In genomic region chr1:78587213-78587612, GRCh38 we compare ENCODE assay signal across 15 cellular contexts. TPM values are rescaled to one million over a fixed set of nuclear protein-coding genes. Genes with fewer than 3 reads are reported as not detected.
DNase-seq lines count a peak whose midpoint lies in the region; ATAC-seq, FAIRE-seq and TF ChIP-seq lines count a peak whose summit lies in the region.
"Had no signal": no experiment of that assay in that cellular context is flagged by ENCODE, and none has a peak within 500 bp of the region (broad histone marks: within the 10 kb centered on the region; RNA-seq: fewer than 3 reads in every experiment).

No MANE protein-coding gene starts in this region.

- H3K27ac ChIP-seq in IMR-90 (ENCODE audit: insufficient read depth, low read length) (no peak overlapping the region), trophoblast cell (ENCODE audit: low read depth, low read length) (no peak overlapping the region)
- H3K27ac ChIP-seq in naive thymus-derived CD4-positive, alpha-beta T cell (ENCODE audit: low read depth, low read length) = no peak overlapping the region
- H3K27ac ChIP-seq: A549 had no signal

- no peak for TF ChIP-seq POLR2A in IMR-90 (IDR thresholded peaks at IDR 0.05; ENCODE audit: low read depth, low read length)

- intact Hi-C loops in IMR-90 (cut with micrococcal nuclease) = no loop called here
- intact Hi-C loops in naive thymus-derived CD4-positive, alpha-beta T cell (cut with micrococcal nuclease) = no loop called here

- H4K91ac ChIP-seq in IMR-90 (ENCODE audit: insufficient read depth, low read depth, low read length) (no peak overlapping the region), trophoblast cell (ENCODE audit: low read depth, low read length) (no peak overlapping the region)

- H2BK120ac ChIP-seq in IMR-90 (ENCODE audit: low read depth, low read length) = no peak overlapping the region
- no peak overlapping the region for H2BK120ac ChIP-seq in trophoblast cell (ENCODE audit: insufficient read depth, low read length, poor library complexity)

- no peak overlapping the region for H2AFZ ChIP-seq in IMR-90 (replicated peaks; ENCODE audit: low read length, poor library complexity)
- H2AFZ ChIP-seq in trophoblast cell (ENCODE audit: insufficient read depth, low read length, poor library complexity) = no peak overlapping the region

- DNase-seq in EL (peak; percentile 13), IMR-90 (no peak), bronchial epithelial cell (ENCODE audit: low read depth) (peak; percentile 73), trophoblast cell (peak; percentile 10 to 67), dedifferentiated amniotic fluid mesenchymal stem cell (ENCODE audit: extremely low spot score) (no peak), OCI-M1 (lab: John Stamatoyannopoulos, UW) (no peak)
- DNase-seq in naive thymus-derived CD4-positive, alpha-beta T cell = no peak
- DNase-seq: H7, KG1 had no signal

- no peak overlapping the region for H2AK5ac ChIP-seq in IMR-90 (ENCODE audit: low read depth, low read length)
- no peak overlapping the region for H2AK5ac ChIP-seq in trophoblast cell (ENCODE audit: low read length)

- H4K8ac ChIP-seq in IMR-90 (ENCODE audit: low read depth in 2 of 2, low read length in 2 of 2) (no peak overlapping the region), trophoblast cell (ENCODE audit: low read depth, low read length) (no peak overlapping the region)

- POLR2A ChIA-PET in IMR-90 (lab: Charles Lee; ENCODE audit: unreplicated experiment) = no interaction called here
- POLR2A ChIA-PET in naive thymus-derived CD4-positive, alpha-beta T cell (lab: Charles Lee) = no interaction called here

- no peak overlapping the region for H4K12ac ChIP-seq in trophoblast cell (ENCODE audit: low read depth, low read length)

- H3K79me1 ChIP-seq in IMR-90 (ENCODE audit: low read depth in 1 of 2, low read length in 2 of 2) = no peaks in the 10 kb centered on the region
- H3K79me1 ChIP-seq in trophoblast cell (ENCODE audit: low read length) = no peaks in the 10 kb centered on the region

- ATAC-seq in IMR-90 (ENCODE audit: low read depth) (peak; percentile 40; the same call in 1 of the 2 replicates), GM21529 (IDR thresholded peaks at IDR 0.05; ENCODE audit: unreplicated experiment) (no peak)
- no peak for ATAC-seq in naive thymus-derived CD4-positive, alpha-beta T cell
- ATAC-seq: A549 had no signal

- no peak overlapping the region for H3K14ac ChIP-seq in IMR-90 (replicated peaks; ENCODE audit: low read depth, low read length)
- H3K14ac ChIP-seq in trophoblast cell (ENCODE audit: low read length) = no peak overlapping the region

- CTCF ChIA-PET in IMR-90 (lab: Yijun Ruan, JAX) = interaction anchor here (0.8 kb wide), 1 partner anchor 12 kb away, joined by 3 read pairs; no protein-coding TSS in a partner anchor
- CTCF ChIA-PET in naive thymus-derived CD4-positive, alpha-beta T cell (lab: Charles Lee) = no interaction called here

- H3K36me3 ChIP-seq in IMR-90 (ENCODE audit: control insufficient read depth, insufficient read depth, low read length) = no peaks in the 10 kb centered on the region
- no peaks in the 10 kb centered on the region for H3K36me3 ChIP-seq in bronchial epithelial cell (ENCODE audit: control insufficient read depth, insufficient read depth, low read length)
- H3K36me3 ChIP-seq in trophoblast cell (ENCODE audit: control insufficient read depth in 1 of 2, insufficient read depth in 2 of 2, low read length in 2 of 2) = no peaks in the 10 kb centered on the region
- H3K36me3 ChIP-seq in naive thymus-derived CD4-positive, alpha-beta T cell (ENCODE audit: control insufficient read depth in 2 of 3, insufficient read depth in 3 of 3, low read length in 3 of 3) = no peaks in the 10 kb centered on the region

- no peaks in the 10 kb centered on the region for H3K79me2 ChIP-seq in trophoblast cell (ENCODE audit: control insufficient read depth, insufficient read depth, low read length, poor library complexity)

- H3K18ac ChIP-seq in IMR-90 (ENCODE audit: low read depth, low read length) (no peak overlapping the region), trophoblast cell (ENCODE audit: low read length) (no peak overlapping the region)

- no peak overlapping the region for H2BK20ac ChIP-seq in IMR-90 (ENCODE audit: low read depth, low read length)

- H3K9ac ChIP-seq in IMR-90 (ENCODE audit: low read depth, low read length) (no peak overlapping the region), trophoblast cell (ENCODE audit: low read length) (no peak overlapping the region)

- H2AK9ac ChIP-seq in IMR-90 (replicated peaks; ENCODE audit: low read depth, low read length, poor library complexity) = no peak overlapping the region

- H3K27me3 ChIP-seq in IMR-90 (ENCODE audit: control insufficient read depth, insufficient read depth, low read length) (no peaks in the 10 kb centered on the region), bronchial epithelial cell (ENCODE audit: control insufficient read depth, insufficient read depth, low read length) (no peaks in the 10 kb centered on the region), trophoblast cell (ENCODE audit: insufficient read depth, low read length) (no peaks in the 10 kb centered on the region)
- no peaks in the 10 kb centered on the region for H3K27me3 ChIP-seq in naive thymus-derived CD4-positive, alpha-beta T cell (ENCODE audit: control insufficient read depth in 2 of 2, insufficient read depth in 2 of 2, low read length in 2 of 2)

- H2BK15ac ChIP-seq in IMR-90 (ENCODE audit: low read depth, low read length) = no peak overlapping the region

- H3K9me1 ChIP-seq in IMR-90 (ENCODE audit: insufficient read depth, low read length) = no peaks in the 10 kb centered on the region; the same call in 1 of the 2 replicates

- no peaks in the 10 kb centered on the region for H4K20me1 ChIP-seq in IMR-90 (ENCODE audit: insufficient read depth, low read length)

- H2BK5ac ChIP-seq in IMR-90 (ENCODE audit: low read depth, low read length, poor library complexity, severe bottlenecking) (no peak overlapping the region), trophoblast cell (ENCODE audit: low read depth, low read length, poor library complexity) (no peak overlapping the region)

- TF ChIP-seq RAD21 in IMR-90 (IDR thresholded peaks at IDR 0.05; ENCODE audit: low read length) = no peak

- no peaks in the 10 kb centered on the region for H3K9me3 Mint-ChIP-seq in naive thymus-derived CD4-positive, alpha-beta T cell
- H3K9me3 Mint-ChIP-seq: IgD-negative memory B cell had no signal

- no peak overlapping the region for H2BK12ac ChIP-seq in trophoblast cell (ENCODE audit: low read length)

- H4K5ac ChIP-seq in IMR-90 (ENCODE audit: low read depth, low read length) = no peak overlapping the region

- in situ Hi-C loops in IMR-90 (cut with MboI; ENCODE audit: low sequenced_read_pairs) = no loop called here

- WGBS in IMR-90 (ENCODE audit: extremely low coverage in 2 of 2, insufficient read length in 1 of 2), 2 experiments = no CpG with 5 or more reads among the region's 1 CpG
- no CpG with 5 or more reads among the region's 1 CpG for WGBS in trophoblast cell (ENCODE audit: extremely low coverage, insufficient coverage, insufficient read length)

- no peaks in the 10 kb centered on the region for H3K4me1 Mint-ChIP-seq in naive thymus-derived CD4-positive, alpha-beta T cell
- H3K4me1 Mint-ChIP-seq: CD14-positive monocyte, IgD-negative memory B cell had no signal

- no peak for FAIRE-seq in bronchial epithelial cell (lab: Jason Lieb, UNC)
- FAIRE-seq: A549, G401.6, GM12891 had no signal

- no peaks in the 10 kb centered on the region for H3K36me3 Mint-ChIP-seq in naive thymus-derived CD4-positive, alpha-beta T cell
- H3K36me3 Mint-ChIP-seq: CD14-positive monocyte, IgD-negative memory B cell had no signal

- TF ChIP-seq CTCF in IMR-90 (conservative IDR thresholded peaks at IDR 0.05; ENCODE audit: low read depth, low read length) = no peak
- TF ChIP-seq CTCF in bronchial epithelial cell (IDR thresholded peaks at IDR 0.05; ENCODE audit: insufficient read depth, low read length, severe bottlenecking) = no peak

- H3K9me3 ChIP-seq in IMR-90 (ENCODE audit: control insufficient read depth, insufficient read depth, low read length) (no peaks in the 10 kb centered on the region), trophoblast cell (ENCODE audit: insufficient read depth, low read depth, low read length) (no peaks in the 10 kb centered on the region)
- no peaks in the 10 kb centered on the region for H3K9me3 ChIP-seq in naive thymus-derived CD4-positive, alpha-beta T cell (ENCODE audit: control insufficient read depth in 2 of 3, low read length in 3 of 3)
- H3K9me3 ChIP-seq: A549 had no signal

- H3K4me1 ChIP-seq in IMR-90 (ENCODE audit: control insufficient read depth, insufficient read depth, low read length) (peaks cover 3% of the 10 kb centered on the region; the same call in 1 of the 2 replicates), trophoblast cell (ENCODE audit: control insufficient read depth in 1 of 2, insufficient read depth in 2 of 2, low read length in 2 of 2) (no peaks in the 10 kb centered on the region)
- no peaks in the 10 kb centered on the region for H3K4me1 ChIP-seq in naive thymus-derived CD4-positive, alpha-beta T cell (ENCODE audit: control insufficient read depth in 2 of 2, insufficient read depth in 2 of 2, low read length in 2 of 2)
- H3K4me1 ChIP-seq: A549 had no signal

- H3K27ac Mint-ChIP-seq in naive thymus-derived CD4-positive, alpha-beta T cell = no peak overlapping the region
- H3K27ac Mint-ChIP-seq: CD14-positive monocyte, IgD-negative memory B cell had no signal

- peaks cover 6 to 10% (median 7%) of the 10 kb centered on the region in 5 donors for H3K27me3 Mint-ChIP-seq in naive thymus-derived CD4-positive, alpha-beta T cell
- H3K27me3 Mint-ChIP-seq: IgD-negative memory B cell had no signal

- dilution Hi-C loops in IMR-90 (cut with HindIII; ENCODE audit: low sequenced_read_pairs, unreplicated experiment) = no loop called here

- no peak overlapping the region for H3K4me3 Mint-ChIP-seq in naive thymus-derived CD4-positive, alpha-beta T cell
- H3K4me3 Mint-ChIP-seq: CD14-positive monocyte, IgD-negative memory B cell had no signal

- no peak overlapping the region for H3K4ac ChIP-seq in IMR-90 (ENCODE audit: low read depth, low read length)
- no peak overlapping the region for H3K4ac ChIP-seq in trophoblast cell (ENCODE audit: low read depth, low read length)

- BruUV-seq in IMR-90 (replicated peaks; lab: Mats Ljungman, UMichigan) = no TSS peak

- H3K23ac ChIP-seq in IMR-90 (ENCODE audit: low read depth, low read length) (no peak overlapping the region), trophoblast cell (ENCODE audit: low read length) (no peak overlapping the region)

- H3K4me2 ChIP-seq in IMR-90 (ENCODE audit: low read depth, low read length) (no peak overlapping the region), trophoblast cell (ENCODE audit: low read length) (no peak overlapping the region)
- H3K4me2 ChIP-seq: A549 had no signal

- H3K4me3 ChIP-seq in IMR-90 (ENCODE audit: insufficient read depth, low read depth, low read length) = no peak overlapping the region
- H3K4me3 ChIP-seq in bronchial epithelial cell (ENCODE audit: low read depth, low read length) = no peak overlapping the region
- H3K4me3 ChIP-seq in trophoblast cell (ENCODE audit: low read depth, low read length) = no peak overlapping the region
- no peak overlapping the region for H3K4me3 ChIP-seq in naive thymus-derived CD4-positive, alpha-beta T cell (ENCODE audit: low read length)
- H3K4me3 ChIP-seq: A549 had no signal

- no peak overlapping the region for H3K56ac ChIP-seq in IMR-90 (ENCODE audit: extremely low read depth, insufficient read depth, low read length)

RNA-seq across cellular contexts. Expression of gene IFI44L, which starts 33.0 kb away (rescaled TPM):
- total RNA-seq in IMR-90 (2012; rRNA removed) (0.18 and 0.28 TPM in 2 replicates), bronchial epithelial cell (0.13 TPM in 1 of 2 replicates, not detected in the other)
- 0.13 and 0.19 TPM in 2 replicates for polyA plus RNA-seq in IMR-90 (2012; rRNA removed)
- 0.01 and 0.13 TPM in 2 replicates for polyA plus RNA-seq in IMR-90 (2012; cell fraction: cytosol; rRNA removed)
- 0.10 and 0.52 TPM in 2 replicates for polyA plus RNA-seq in IMR-90 (2012; cell fraction: nucleus; rRNA removed; ENCODE audit: low replicate concordance)
- not detected in 2 replicates for polyA plus RNA-seq in trophoblast cell (2013)
- 100 to 1,000 TPM in 1 of 5 experiments, 10 to 100 TPM in 1, 1 to 10 TPM in 3; 1.4 to 194 (median 7.8) TPM for total RNA-seq in naive thymus-derived CD4-positive, alpha-beta T cell
- 1 to 10 TPM; 1.1 to 4.7 TPM for polyA plus RNA-seq in naive thymus-derived CD4-positive, alpha-beta T cell
- total RNA-seq: H7 had no signal

Comparison
In these comparisons a context has a peak if more than half of its experiments do, and no peak if none do; other contexts are left out.
1. DNase-seq: peak in EL (single experiment), bronchial epithelial cell (single experiment) and trophoblast cell (2 of 2); none in IMR-90 (single experiment), naive thymus-derived CD4-positive, alpha-beta T cell (0 of 9), dedifferentiated amniotic fluid mesenchymal stem cell (single experiment) and OCI-M1 (single experiment).